8 cellular contexts compared by ENCODE assay signal in the genomic region with DNA sequence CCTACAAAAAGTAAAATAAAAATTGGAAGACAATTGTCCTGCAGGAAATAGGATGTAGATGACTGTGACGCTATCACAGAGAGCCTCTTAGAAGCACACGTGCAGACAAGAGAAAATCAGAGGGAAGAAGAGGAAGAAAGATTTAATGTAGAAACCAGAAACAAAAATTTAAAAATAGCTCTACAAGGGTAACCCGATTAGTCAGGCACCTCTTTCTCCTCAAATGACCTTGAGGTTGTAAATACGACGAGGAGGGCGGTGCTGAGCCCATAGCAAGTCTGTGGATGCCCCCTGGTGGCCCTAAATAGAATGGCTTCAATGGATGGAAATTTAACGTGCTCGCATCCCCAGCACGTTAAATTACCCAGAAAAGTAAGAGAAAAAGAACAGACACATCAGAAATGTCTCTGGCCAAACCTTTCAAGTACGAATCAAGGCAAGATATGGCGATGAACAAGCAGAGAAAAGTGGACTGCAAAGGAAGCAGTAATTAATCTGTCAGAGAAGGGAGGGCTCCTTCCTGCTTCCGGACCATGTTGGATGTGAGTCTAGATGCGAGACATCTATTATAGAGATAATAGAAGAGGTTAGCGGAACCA.
DNase-seq lines count a peak whose midpoint lies in the region; ATAC-seq lines count a peak whose summit lies in the region.

No MANE protein-coding gene starts in this region.

- peak; percentile 55 for DNase-seq in NCI-H226
- DNase-seq in activated CD4-positive, CD25-positive, alpha-beta regulatory T cell treated with anti-CD3 and anti-CD28 coated beads, Interleukin-2, amount 50 U/mL, for 16 hours (ENCODE audit: low read depth, low spot score): peak; percentile 62
- peak; percentile 92 for DNase-seq in cerebellar cortex (ENCODE audit: low spot score)
- DNase-seq in kidney glomerular epithelial cell (lab: John Stamatoyannopoulos, UW): peak; percentile 68
- peak; percentile 60 to 65 for DNase-seq in stimulated activated CD4-positive, alpha-beta T cell treated with anti-CD3 and anti-CD28 coated beads, Interleukin-15, amount 100 ng/mL, for 48 hours (ENCODE audit: low read depth in 2 of 2)

- peak; percentile 78 for ATAC-seq in GM18498 (IDR thresholded peaks at IDR 0.05; ENCODE audit: unreplicated experiment)
- ATAC-seq in HG03135 (IDR thresholded peaks at IDR 0.05; ENCODE audit: unreplicated experiment): peak; percentile 69
- no peak for ATAC-seq in HG03469 (IDR thresholded peaks at IDR 0.05; ENCODE audit: unreplicated experiment)
